ENCODE assay signal across 18 cellular contexts in genomic region chr6:63263456-63263855, GRCh38. TPM values are rescaled to one million over a fixed set of nuclear protein-coding genes. Genes with fewer than 3 reads are reported as not detected.
"Had no signal": no experiment of that assay in that cellular context is flagged by ENCODE, and none has a peak within 500 bp of the region (broad histone marks: within the 10 kb centered on the region; RNA-seq: fewer than 3 reads in every experiment).

No MANE protein-coding gene starts in this region.

- H3K9me3 Mint-ChIP-seq: activated CD4-positive, alpha-beta memory T cell treated with anti-CD3 and anti-CD28 coated beads for 36 hours; activated naive CD4-positive, alpha-beta T cell treated with anti-CD3 and anti-CD28 coated beads, Interleukin-2, amount 50 U/mL, for 72 hours; activated T-cell treated with anti-CD3 and anti-CD28 coated beads, Interleukin-2, amount 50 U/mL, for 4 hours; central memory CD8-positive, alpha-beta T cell; mesothelial cell of epicardium had no signal

- H3K36me3 ChIP-seq: gastroesophageal sphincter, neutrophil, transverse colon had no signal

- ATAC-seq: activated naive CD4-positive, alpha-beta T cell treated with anti-CD3 and anti-CD28 coated beads, Interleukin-2, amount 50 U/mL, for 72 hours; activated T-cell treated with anti-CD3 and anti-CD28 coated beads, Interleukin-2, amount 50 U/mL, for 4 hours; effector memory CD8-positive, alpha-beta T cell; gastroesophageal sphincter had no signal

- H3K9me3 ChIP-seq: gastroesophageal sphincter, neutrophil, transverse colon had no signal

- H3K27me3 Mint-ChIP-seq: activated CD4-positive, alpha-beta memory T cell treated with anti-CD3 and anti-CD28 coated beads for 36 hours; brain; central memory CD8-positive, alpha-beta T cell; effector memory CD8-positive, alpha-beta T cell had no signal

- H3K4me3 Mint-ChIP-seq: activated CD4-positive, alpha-beta memory T cell treated with anti-CD3 and anti-CD28 coated beads for 36 hours; activated T-cell treated with anti-CD3 and anti-CD28 coated beads, Interleukin-2, amount 50 U/mL, for 4 hours; brain; central memory CD8-positive, alpha-beta T cell; effector memory CD8-positive, alpha-beta T cell; immature natural killer cell; mesothelial cell of epicardium had no signal

- H3K4me1 Mint-ChIP-seq: central memory CD8-positive, alpha-beta T cell; immature natural killer cell had no signal

- H3K27ac Mint-ChIP-seq: activated CD4-positive, alpha-beta memory T cell treated with anti-CD3 and anti-CD28 coated beads for 36 hours; activated naive CD4-positive, alpha-beta T cell treated with anti-CD3 and anti-CD28 coated beads, Interleukin-2, amount 50 U/mL, for 72 hours; effector memory CD8-positive, alpha-beta T cell; immature natural killer cell; mesothelial cell of epicardium had no signal

- DNase-seq: activated CD4-positive, alpha-beta memory T cell treated with anti-CD3 and anti-CD28 coated beads for 36 hours; activated effector memory CD4-positive, alpha-beta T cell treated with anti-CD3 and anti-CD28 coated beads, Interleukin-2, amount 50 U/mL, for 16 hours; activated T-cell treated with anti-CD3 and anti-CD28 coated beads, Interleukin-2, amount 50 U/mL, for 4 hours; amniotic stem cell; effector memory CD8-positive, alpha-beta T cell; hippocampal formation; immature natural killer cell; small intestine; T-helper 9 cell; transverse colon had no signal

- H3K27ac ChIP-seq: gastroesophageal sphincter, neutrophil, transverse colon had no signal

- H3K4me1 ChIP-seq: gastroesophageal sphincter, transverse colon had no signal

- H3K27me3 ChIP-seq: gastroesophageal sphincter, neutrophil, transverse colon had no signal

- H3K4me3 ChIP-seq: gastroesophageal sphincter, transverse colon had no signal

- H3K36me3 Mint-ChIP-seq: activated CD4-positive, alpha-beta memory T cell treated with anti-CD3 and anti-CD28 coated beads for 36 hours; activated naive CD4-positive, alpha-beta T cell treated with anti-CD3 and anti-CD28 coated beads, Interleukin-2, amount 50 U/mL, for 72 hours; brain; immature natural killer cell; mesothelial cell of epicardium had no signal

RNA-seq across cellular contexts. Expression of gene FKBP1C, which starts 52.2 kb away (rescaled TPM):
- total RNA-seq: activated naive CD4-positive, alpha-beta T cell treated with anti-CD3 and anti-CD28 coated beads, Interleukin-2, amount 50 U/mL, for 72 hours had no signal

RNA-seq across cellular contexts. Expression of gene LGSN, which starts 56.3 kb away (rescaled TPM):
- total RNA-seq: activated naive CD4-positive, alpha-beta T cell treated with anti-CD3 and anti-CD28 coated beads, Interleukin-2, amount 50 U/mL, for 72 hours; activated T-cell treated with anti-CD3 and anti-CD28 coated beads, Interleukin-2, amount 50 U/mL, for 4 hours; epithelial cell of proximal tubule; gastroesophageal sphincter; mesothelial cell of epicardium; subcutaneous adipose tissue had no signal
- polyA plus RNA-seq: immature natural killer cell, small intestine had no signal
